Comparison of ENCODE assay signal across 8 cellular contexts in the genomic region with DNA sequence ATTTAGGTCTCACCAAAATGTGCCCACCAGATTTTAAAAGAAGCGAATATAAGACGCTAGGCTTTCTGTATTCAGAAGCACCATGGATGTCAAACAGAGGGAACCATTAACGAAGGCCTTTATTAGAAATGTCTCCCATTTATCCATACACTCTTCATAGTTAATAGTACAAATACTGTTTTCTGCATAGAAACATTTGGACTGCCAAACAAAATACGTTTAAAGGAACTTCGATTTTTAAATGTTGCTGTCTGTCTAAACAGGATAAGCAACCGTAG. TPM values are rescaled to one million over a fixed set of nuclear protein-coding genes. Genes with fewer than 3 reads are reported as not detected.
DNase-seq lines count a peak whose midpoint lies in the region; ATAC-seq and TF ChIP-seq lines count a peak whose summit lies in the region.

No MANE protein-coding gene starts in this region.

- intact Hi-C loops in esophagus squamous epithelium (cut with DNase I) (no loop called here), psoas muscle (cut with DNase I) (loop anchor here in 1 of 2 donors (10.0 kb wide), 1 partner anchor 230 kb away; a partner anchor contains a TSS)

- H3K9me3 ChIP-seq in esophagus squamous epithelium (no peaks in the 10 kb centered on the region), psoas muscle (no peaks in the 10 kb centered on the region)

- H3K36me3 ChIP-seq in esophagus squamous epithelium (no peaks in the 10 kb centered on the region), psoas muscle (ENCODE audit: insufficient read depth in 1 of 2, low read depth in 1 of 2) (no peaks in the 10 kb centered on the region)

- no peaks in the 10 kb centered on the region for H3K27me3 ChIP-seq in esophagus squamous epithelium
- no peaks in the 10 kb centered on the region for H3K27me3 ChIP-seq in psoas muscle (ENCODE audit: insufficient read depth in 3 of 3, low read length in 2 of 3)

- CTCF ChIA-PET in RWPE1 (lab: Yijun Ruan, JAX) = no interaction called here

- no peak for TF ChIP-seq POLR2A in esophagus squamous epithelium (IDR thresholded peaks at IDR 0.05)

- WGBS in esophagus squamous epithelium, 2 donors = 0 to 1% methylated on average over 6 of the region's 6 CpGs
- WGBS in psoas muscle, 3 donors = 3 to 5% (median 4%) methylated on average over 6 of the region's 6 CpGs

- DNase-seq in RWPE1 (ENCODE audit: low spot score) (no peak), esophagus squamous epithelium (lab: John Stamatoyannopoulos, UW) (no peak), psoas muscle (no peak), NCI-H748 (lab: John Stamatoyannopoulos, UW; ENCODE audit: unreplicated experiment) (no peak), NK-92 (lab: John Stamatoyannopoulos, UW; ENCODE audit: unreplicated experiment) (no peak)
- no peak for DNase-seq in activated CD8-positive, alpha-beta memory T cell treated with anti-CD3 and anti-CD28 coated beads, Interleukin-2, amount 50 U/mL, for 4 hours

- H3K27ac ChIP-seq in RWPE1 (peak overlapping the region; percentile 99), esophagus squamous epithelium (peak overlapping the region; percentile 91 to 96 (median 95)), psoas muscle (peak overlapping the region; percentile 95)

- H3K4me3 ChIP-seq in esophagus squamous epithelium = peak overlapping the region; percentile 43 to 80 (median 68)
- peak overlapping the region; percentile 85 for H3K4me3 ChIP-seq in psoas muscle

- H3K4me1 ChIP-seq in esophagus squamous epithelium (peaks cover 0 to 28% (median 8%) of the 10 kb centered on the region in 3 donors), psoas muscle (peaks cover 7% of the 10 kb centered on the region)

- ATAC-seq in GM19397 (IDR thresholded peaks at IDR 0.05; ENCODE audit: unreplicated experiment) (peak; percentile 1), psoas muscle (no peak), HG02678 (IDR thresholded peaks at IDR 0.05; ENCODE audit: unreplicated experiment) (no peak)

- TF ChIP-seq CTCF in RWPE1 (conservative IDR thresholded peaks at IDR 0.05; ENCODE audit: low read depth) (no peak), esophagus squamous epithelium (IDR thresholded peaks at IDR 0.05) (no peak), psoas muscle (IDR thresholded peaks at IDR 0.05) (no peak)

- POLR2A ChIA-PET in RWPE1 (lab: Yijun Ruan, JAX; ENCODE audit: low non-redundant PET) = no interaction called here

RNA-seq across cellular contexts. Expression of a gene that starts 32.6 kb away (rescaled TPM):
- 1 to 10 TPM; 2.9 to 7.3 (median 4.3) TPM for total RNA-seq in esophagus squamous epithelium
- 1 to 10 TPM in 3 of 4 donors, under 1 TPM in 1; 0.99 to 2.7 (median 1.6) TPM for total RNA-seq in psoas muscle
- 1 to 10 TPM in 1 of 3 donors, under 1 TPM in 2; 0.32 to 1.2 (median 0.40) TPM for polyA plus RNA-seq in psoas muscle
